ENCODE assay signal across 1 cellular context in the genomic region with DNA sequence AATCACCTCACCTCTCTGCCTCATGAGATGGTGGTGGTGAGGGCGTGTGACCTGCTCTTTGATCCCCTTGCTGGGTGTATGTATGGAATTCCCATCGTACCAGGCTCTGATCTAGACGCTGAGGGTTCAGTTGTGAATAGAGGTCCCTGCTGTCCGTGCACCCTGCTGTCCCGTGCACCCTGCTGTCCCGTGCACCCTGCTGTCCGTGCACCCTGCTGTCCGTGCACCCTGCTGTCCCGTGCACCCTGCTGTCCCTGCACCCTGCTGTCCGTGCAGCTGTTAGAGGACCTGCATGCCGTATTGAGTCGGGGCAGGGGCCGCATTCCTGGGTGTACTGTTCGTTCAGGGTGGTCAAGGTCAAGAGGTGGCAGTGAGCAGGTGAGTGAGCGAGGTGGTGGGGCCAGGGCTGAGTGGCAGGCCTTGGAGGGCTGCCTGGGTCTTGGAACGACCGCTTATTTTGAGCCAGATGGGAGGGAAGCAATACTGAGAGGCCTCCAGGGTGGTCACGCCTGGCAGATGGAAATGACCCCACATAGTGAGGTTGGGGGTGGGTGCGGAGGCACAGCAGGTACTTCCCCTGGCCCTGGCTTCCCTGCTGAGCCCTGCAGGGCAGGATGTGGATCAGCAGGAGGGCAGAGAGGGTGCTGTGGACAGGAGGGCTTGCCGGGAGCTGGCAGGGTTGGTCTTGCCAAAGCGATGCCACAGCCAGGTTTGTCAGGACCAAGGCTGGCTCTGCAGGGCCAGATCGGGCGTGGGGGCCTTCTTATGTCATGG.
TF ChIP-seq lines count a peak whose summit lies in the region.

No MANE protein-coding gene starts in this region.

TF ChIP-seq in H1, 55 proteins besides CTCF, POLR2A, EP300 and RAD21:
- TF ChIP-seq TCF12 (IDR thresholded peaks at IDR 0.05; ENCODE audit: low read depth, low read length) (no peak), MAFK (IDR thresholded peaks at IDR 0.05; ENCODE audit: low read depth, low read length) (no peak), POLR2AphosphoS5 (IDR thresholded peaks at IDR 0.05; ENCODE audit: low read depth, low read length) (peak; percentile 53; the same call in 1 of the 2 replicates), FOSL1 (IDR thresholded peaks at IDR 0.05; ENCODE audit: insufficient read depth, low read depth, low read length) (no peak), SP4 (IDR thresholded peaks at IDR 0.05; ENCODE audit: low read length) (no peak), HDAC6 (IDR thresholded peaks at IDR 0.05; ENCODE audit: low read depth, low read length) (peak; percentile 58)
